ENCODE assay signal across 10 cellular contexts in genomic region chr15:34733621-34734020, GRCh38. TPM values are rescaled to one million over a fixed set of nuclear protein-coding genes. Genes with fewer than 3 reads are reported as not detected.
"Had no signal": no experiment of that assay in that cellular context is flagged by ENCODE, and none has a peak within 500 bp of the region (broad histone marks: within the 10 kb centered on the region; RNA-seq: fewer than 3 reads in every experiment).

No MANE protein-coding gene starts in this region.

- FAIRE-seq: HepG2, HTR-8/SVneo had no signal

- H3K9ac ChIP-seq: KMS-11 had no signal

- DNase-seq: IMR-90, KBM-7, KG1 had no signal

- ATAC-seq: HepG2 had no signal

- H3K27ac ChIP-seq: HL-60, KMS-11 had no signal

- H3K4me2 ChIP-seq: KMS-11 had no signal

RNA-seq across cellular contexts. Expression of gene GJD2, which starts 21.2 kb away (rescaled TPM):
- total RNA-seq: HepG2, HT-29, HT1080, IMR-90 had no signal
- polyA plus RNA-seq: HepG2, IgD-negative memory B cell, IMR-90 had no signal
